1 cellular context compared by ENCODE assay signal in genomic region chr11:20388096-20389055, GRCh38.
TF ChIP-seq lines count a peak whose summit lies in the region.

No MANE protein-coding gene starts in this region.

TF ChIP-seq in K562, 482 proteins besides CTCF, POLR2A, EP300 and RAD21 (continued from another document):
- TF ChIP-seq CEBPG (CRISPR knock-in tag; IDR thresholded peaks at IDR 0.05) = 0 out of 2 replicates have a peak, but pooled peaks have one; percentile 5
- no peak for TF ChIP-seq CEBPG (tag; conservative IDR thresholded peaks at IDR 0.05 in 1 of 2, IDR thresholded peaks at IDR 0.05 in 1 of 2)
- no peak for TF ChIP-seq FOXJ2 (tag; IDR thresholded peaks at IDR 0.05)
- TF ChIP-seq ZNF75A (CRISPR knock-in tag; IDR thresholded peaks at IDR 0.05) = no peak
- 0 out of 2 replicates have a peak, but pooled peaks have one; percentile 21 for TF ChIP-seq SMARCE1 (IDR thresholded peaks at IDR 0.05)
- TF ChIP-seq ZNF318 (IDR thresholded peaks at IDR 0.05; ENCODE audit: borderline replicate concordance in 1 of 2, low read depth in 1 of 2) = no peak
- TF ChIP-seq NR3C1 (CRISPR knock-in tag; IDR thresholded peaks at IDR 0.05) = no peak
- TF ChIP-seq ZNF253 (CRISPR knock-in tag; conservative IDR thresholded peaks at IDR 0.05) = no peak
- TF ChIP-seq BRF2 (IDR thresholded peaks at IDR 0.05; ENCODE audit: borderline replicate concordance, insufficient read depth, insufficient read length) = no peak
- no peak for TF ChIP-seq GTF2E2 (tag; IDR thresholded peaks at IDR 0.05)
- peak; percentile 93 for TF ChIP-seq HMBOX1 (IDR thresholded peaks at IDR 0.05)
- no peak for TF ChIP-seq FOXA1 (IDR thresholded peaks at IDR 0.05; ENCODE audit: borderline replicate concordance)
- TF ChIP-seq AFF1 (IDR thresholded peaks at IDR 0.05; ENCODE audit: low read depth in 1 of 2, partially characterized antibody in 2 of 2) = no peak
- TF ChIP-seq NR1H2 (CRISPR knock-in tag; IDR thresholded peaks at IDR 0.05) = 0 out of 2 replicates have a peak, but pooled peaks have one; percentile 41
- TF ChIP-seq ZNF143 (CRISPR knock-in tag; IDR thresholded peaks at IDR 0.05) = no peak
- TF ChIP-seq HMG20B (CRISPR knock-in tag; IDR thresholded peaks at IDR 0.05) = no peak
- TF ChIP-seq CREB3 (tag; conservative IDR thresholded peaks at IDR 0.05; ENCODE audit: low read depth) = no peak
- no peak for TF ChIP-seq EGR1 (conservative IDR thresholded peaks at IDR 0.05)
- no peak for TF ChIP-seq ATF3 (IDR thresholded peaks at IDR 0.05)
- TF ChIP-seq ATF3 (CRISPR knock-in tag; conservative IDR thresholded peaks at IDR 0.05) = no peak
- no peak for TF ChIP-seq ZNF23 (CRISPR knock-in tag; IDR thresholded peaks at IDR 0.05)
- no peak for TF ChIP-seq ZFP36 (IDR thresholded peaks at IDR 0.05; ENCODE audit: low read depth, low read length, partially characterized antibody)
- TF ChIP-seq RBM14 (IDR thresholded peaks at IDR 0.05; ENCODE audit: borderline replicate concordance, insufficient read depth, low read depth, low read length) = 0 out of 2 replicates have a peak, but pooled peaks have one; percentile 17
- TF ChIP-seq HDAC2 (IDR thresholded peaks at IDR 0.05) = 0 out of 2 replicates have a peak, but pooled peaks have one; percentile 4
- 0 out of 2 replicates have a peak, but pooled peaks have one; percentile 5 for TF ChIP-seq MTA3 (IDR thresholded peaks at IDR 0.05; ENCODE audit: borderline replicate concordance)
- peak in 1 of 2 experiments; percentile 25; a peak in 1 of 4 replicates for TF ChIP-seq SIN3A (IDR thresholded peaks at IDR 0.05; ENCODE audit: borderline replicate concordance in 2 of 2, control insufficient read depth in 1 of 2, low read depth in 2 of 2, low read length in 2 of 2)
- TF ChIP-seq GATAD2A (IDR thresholded peaks at IDR 0.05) = 0 out of 2 replicates have a peak, but pooled peaks have one; percentile 5
- TF ChIP-seq ZNF121 (CRISPR knock-in tag; conservative IDR thresholded peaks at IDR 0.05) = no peak
- TF ChIP-seq MNT (conservative IDR thresholded peaks at IDR 0.05) = no peak
- TF ChIP-seq STAT5B (CRISPR knock-in tag; IDR thresholded peaks at IDR 0.05) = no peak
- no peak for TF ChIP-seq SMARCA4 (IDR thresholded peaks at IDR 0.05)
- TF ChIP-seq CBX8 (IDR thresholded peaks at IDR 0.05; ENCODE audit: borderline replicate concordance, extremely low read depth, low read depth, low read length, poor library complexity, severe bottlenecking) = no peak
- TF ChIP-seq RFX5 (IDR thresholded peaks at IDR 0.05; ENCODE audit: low read depth, low read length) = no peak
- TF ChIP-seq VEZF1 (CRISPR knock-in tag; IDR thresholded peaks at IDR 0.05) = no peak
- no peak for TF ChIP-seq CXXC5 (CRISPR knock-in tag; IDR thresholded peaks at IDR 0.05)
- TF ChIP-seq ZNF431 (CRISPR knock-in tag; IDR thresholded peaks at IDR 0.05) = no peak
